Comparison of ENCODE assay signal across 1 cellular context in genomic region chr17:32006957-32007462, GRCh38.
A peak's percentile ranks its signal among the peaks of the same experiment; 100 is the strongest.
TF ChIP-seq lines count a peak whose summit lies in the region.

Gene LRRC37B (plus strand): TSS chr17:32007383. CDS start chr17:32021393, 14,010 bp downstream.

TF ChIP-seq in GM12878, 131 proteins besides CTCF, POLR2A, EP300 and RAD21 (continued from another document):
- TF ChIP-seq SKIL (IDR thresholded peaks at IDR 0.05; ENCODE audit: low read depth, poor library complexity, severe bottlenecking) (no peak), RCOR1 (conservative IDR thresholded peaks at IDR 0.05; ENCODE audit: low read depth, low read length) (0 out of 2 replicates have a peak, but pooled peaks have one; percentile 70), MAX (IDR thresholded peaks at IDR 0.05; ENCODE audit: low read depth, low read length) (peak; percentile 83), RELA (IDR thresholded peaks at IDR 0.05; ENCODE audit: borderline replicate concordance, partially characterized antibody) (peak; percentile 81), BRCA1 (IDR thresholded peaks at IDR 0.05; ENCODE audit: low read depth, low read length) (no peak), ESRRA (IDR thresholded peaks at IDR 0.05; ENCODE audit: low read length) (no peak), SMARCA5 (IDR thresholded peaks at IDR 0.05) (peak; percentile 99), EGR1 (IDR thresholded peaks at IDR 0.05; ENCODE audit: borderline replicate concordance in 1 of 2, low read depth in 2 of 2, low read length in 2 of 2) (peak in 1 of 2 experiments; percentile 94; a peak in 2 of 3 replicates), SIN3A (IDR thresholded peaks at IDR 0.05; ENCODE audit: low read depth, low read length) (no peak), USF2 (IDR thresholded peaks at IDR 0.05; ENCODE audit: borderline replicate concordance, low read depth, low read length) (peak; percentile 74), BACH1 (IDR thresholded peaks at IDR 0.05; ENCODE audit: borderline replicate concordance) (peak; percentile 44; the same call in 1 of the 2 replicates), NKRF (conservative IDR thresholded peaks at IDR 0.05) (no peak; the same call in 1 of the 2 replicates), ZNF592 (IDR thresholded peaks at IDR 0.05) (peak; percentile 50; the same call in 1 of the 2 replicates), IKZF2 (IDR thresholded peaks at IDR 0.05) (peak in 1 of 2 experiments; percentile 37; a peak in 2 of 4 replicates), SMC3 (IDR thresholded peaks at IDR 0.05; ENCODE audit: borderline replicate concordance, low read length) (peak; percentile 29; the same call in 1 of the 2 replicates), CREM (IDR thresholded peaks at IDR 0.05; ENCODE audit: low read depth) (0 out of 2 replicates have a peak, but pooled peaks have one; percentile 43)
